Comparison of ENCODE assay signal across 22 cellular contexts in the genomic region with DNA sequence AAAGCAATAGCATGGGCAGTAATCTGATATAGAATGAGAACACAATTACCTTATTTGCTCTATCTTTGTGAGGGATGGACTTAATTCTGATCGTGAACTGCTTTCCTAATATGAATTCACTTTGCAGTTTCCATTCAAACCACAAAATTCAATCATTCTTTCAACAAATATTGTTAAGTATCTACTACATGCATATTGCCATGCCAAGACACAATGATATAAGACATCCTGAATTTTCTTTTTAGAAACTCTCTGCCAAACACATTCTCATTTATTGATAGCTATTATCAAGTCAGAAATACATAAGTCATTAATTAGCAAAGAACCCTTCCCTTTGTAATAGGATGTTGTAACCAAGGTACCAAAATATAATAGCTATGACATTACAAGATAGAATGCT.
DNase-seq lines count a peak whose midpoint lies in the region; ATAC-seq, FAIRE-seq and TF ChIP-seq lines count a peak whose summit lies in the region.
"Had no signal": no experiment of that assay in that cellular context is flagged by ENCODE, and none has a peak within 500 bp of the region (broad histone marks: within the 10 kb centered on the region; RNA-seq: fewer than 3 reads in every experiment).

No MANE protein-coding gene starts in this region.

- H3K36me3 ChIP-seq in astrocyte (ENCODE audit: insufficient read depth, low read length), result no peaks in the 10 kb centered on the region
- H3K36me3 ChIP-seq in sigmoid colon, result no peaks in the 10 kb centered on the region
- no peaks in the 10 kb centered on the region for H3K36me3 ChIP-seq in vagina

- H3K27ac Mint-ChIP-seq in astrocyte (ENCODE audit: unreplicated experiment), result no peak overlapping the region
- H3K27ac Mint-ChIP-seq: CD8-positive, alpha-beta memory T cell; HFFc6 had no signal

- H3K9me3 Mint-ChIP-seq in astrocyte (ENCODE audit: unreplicated experiment), result no peaks in the 10 kb centered on the region
- H3K9me3 Mint-ChIP-seq: HFFc6 had no signal

- no peak for TF ChIP-seq POLR2A in A549 (IDR thresholded peaks at IDR 0.05; ENCODE audit: low read length)
- TF ChIP-seq POLR2A in H54 (IDR thresholded peaks at IDR 0.05; ENCODE audit: low read depth, low read length), result no peak
- TF ChIP-seq POLR2A in sigmoid colon (IDR thresholded peaks at IDR 0.05), result no peak
- no peak for TF ChIP-seq POLR2A in vagina (IDR thresholded peaks at IDR 0.05)

- no peak overlapping the region for H3K4me2 ChIP-seq in A549
- H3K4me2 ChIP-seq in astrocyte (ENCODE audit: low read length), result no peak overlapping the region

- no peaks in the 10 kb centered on the region for H3K4me1 Mint-ChIP-seq in astrocyte (ENCODE audit: low read depth, unreplicated experiment)
- H3K4me1 Mint-ChIP-seq: CD8-positive, alpha-beta memory T cell had no signal

- intact Hi-C loops in sigmoid colon (cut with DNase I) (no loop called here), vagina (cut with DNase I) (no loop called here)

- CTCF ChIA-PET in A549 (lab: Yijun Ruan, JAX), result no interaction called here

- H3K4me1 ChIP-seq in A549 (peaks cover 3% of the 10 kb centered on the region; the same call in 1 of the 3 replicates), astrocyte (ENCODE audit: insufficient read depth, low read length) (peaks cover 19% of the 10 kb centered on the region), sigmoid colon (peaks cover 0 to 31% (median 20%) of the 10 kb centered on the region in 4 donors), vagina (peaks cover 17% of the 10 kb centered on the region)

- peak; percentile 54 for FAIRE-seq in A549 (lab: Jason Lieb, UNC)
- peak; percentile 20 for FAIRE-seq in H54 (lab: Jason Lieb, UNC)
- no peak for FAIRE-seq in astrocyte (lab: Jason Lieb, UNC)

- no peaks in the 10 kb centered on the region for H3K79me2 ChIP-seq in astrocyte (ENCODE audit: insufficient read depth, low read length)

- no peak overlapping the region for H3K9ac ChIP-seq in astrocyte (ENCODE audit: low read length)

- H3K27ac ChIP-seq in A549 (no peak overlapping the region), astrocyte (ENCODE audit: low read depth, low read length) (no peak overlapping the region), sigmoid colon (peak overlapping the region in 3 of 4 donors; percentile 55 to 77 (median 75)), vagina (no peak overlapping the region)
- H3K27ac ChIP-seq: HL-60, SK-N-MC had no signal

- DNase-seq in A549 (ENCODE audit: low read depth in 1 of 2, low spot score in 1 of 2) (no peak), H54 (ENCODE audit: insufficient read length, low spot score) (no peak), astrocyte (ENCODE audit: low read depth) (peak; percentile 28), sigmoid colon (no peak), NCI-H187 (lab: John Stamatoyannopoulos, UW) (no peak), GM20000 (ENCODE audit: low spot score) (no peak), HuH-7 (ENCODE audit: low spot score) (no peak), vagina (ENCODE audit: extremely low spot score in 2 of 2) (no peak)
- DNase-seq: 8988T; C1 segment of cervical spinal cord; CD8-positive, alpha-beta memory T cell; DMS53; EL; H7; HFFc6; MM.1S; NCI-H1092 treated with DMSO at 0.1 percent for 48 hours; NCI-H146; NCI-H2081; SHP77 had no signal

- POLR2A ChIA-PET in A549 (lab: Yijun Ruan, JAX), result no interaction called here

- H3K9me3 ChIP-seq in A549, result 0 out of 3 replicates have a peak, but pooled peaks cover 2% of the 10 kb centered on the region
- no peaks in the 10 kb centered on the region for H3K9me3 ChIP-seq in astrocyte (ENCODE audit: insufficient read depth, low read depth, low read length)
- H3K9me3 ChIP-seq in sigmoid colon, result no peaks in the 10 kb centered on the region
- H3K9me3 ChIP-seq in vagina, result no peaks in the 10 kb centered on the region

- H3K4me3 Mint-ChIP-seq in astrocyte (ENCODE audit: unreplicated experiment), result no peak overlapping the region
- H3K4me3 Mint-ChIP-seq: CD8-positive, alpha-beta memory T cell; HFFc6 had no signal

- no peak for TF ChIP-seq EP300 in A549 (IDR thresholded peaks at IDR 0.05)
- no peak for TF ChIP-seq EP300 in sigmoid colon (IDR thresholded peaks at IDR 0.05)

- no peaks in the 10 kb centered on the region for H3K27me3 Mint-ChIP-seq in astrocyte (ENCODE audit: low read depth, unreplicated experiment)
- H3K27me3 Mint-ChIP-seq: CD8-positive, alpha-beta memory T cell had no signal

- TF ChIP-seq RAD21 in A549 (conservative IDR thresholded peaks at IDR 0.05 in 1 of 2, IDR thresholded peaks at IDR 0.05 in 1 of 2), result no peak

- H2AFZ ChIP-seq in astrocyte (ENCODE audit: low read depth, low read length), result no peak overlapping the region

- no peak for TF ChIP-seq CTCF in A549 (IDR thresholded peaks at IDR 0.05)
- TF ChIP-seq CTCF in astrocyte (IDR thresholded peaks at IDR 0.05; ENCODE audit: insufficient read depth, low read depth, low read length), result no peak
- no peak for TF ChIP-seq CTCF in sigmoid colon (IDR thresholded peaks at IDR 0.05)
- no peak for TF ChIP-seq CTCF in GM20000 (IDR thresholded peaks at IDR 0.05; ENCODE audit: extremely low read depth, missing control alignments)
- no peak for TF ChIP-seq CTCF in vagina (IDR thresholded peaks at IDR 0.05)

- 80% methylated on average over 1 of the region's 1 CpG for WGBS in A549 (ENCODE audit: missing lambda C conversion rate)
- WGBS in sigmoid colon, 2 donors, result 75 to 88% methylated on average over 1 of the region's 1 CpG

- no peaks in the 10 kb centered on the region for H3K27me3 ChIP-seq in astrocyte (ENCODE audit: insufficient read depth, low read length)
- no peaks in the 10 kb centered on the region for H3K27me3 ChIP-seq in sigmoid colon
- H3K27me3 ChIP-seq in vagina, result no peaks in the 10 kb centered on the region

- no peaks in the 10 kb centered on the region for H4K20me1 ChIP-seq in astrocyte (ENCODE audit: insufficient read depth, low read length)

- no peak for ATAC-seq in A549

- H3K36me3 Mint-ChIP-seq in astrocyte (ENCODE audit: low read depth, unreplicated experiment), result no peaks in the 10 kb centered on the region
- H3K36me3 Mint-ChIP-seq: CD8-positive, alpha-beta memory T cell had no signal

- H3K4me3 ChIP-seq in A549 (no peak overlapping the region), astrocyte (ENCODE audit: insufficient read depth, low read depth, low read length) (no peak overlapping the region), sigmoid colon (no peak overlapping the region), vagina (no peak overlapping the region)
- H3K4me3 ChIP-seq: SK-N-MC had no signal

TF ChIP-seq in A549, 52 proteins besides CTCF, POLR2A, EP300 and RAD21:
- no peak for TF ChIP-seq BHLHE40 (IDR thresholded peaks at IDR 0.05; ENCODE audit: low read depth, low read length)
- no peak for TF ChIP-seq RCOR1 (IDR thresholded peaks at IDR 0.05; ENCODE audit: low read depth, low read length)
- no peak for TF ChIP-seq FOSB (CRISPR knock-in tag; IDR thresholded peaks at IDR 0.05)
- no peak for TF ChIP-seq HOXB13 (CRISPR knock-in tag; IDR thresholded peaks at IDR 0.05; ENCODE audit: low read depth)
- TF ChIP-seq CEBPB (IDR thresholded peaks at IDR 0.05), result no peak
- no peak for TF ChIP-seq KDM1A (IDR thresholded peaks at IDR 0.05; ENCODE audit: low read depth)

Comparison
In these comparisons a context has a peak if more than half of its experiments do, and no peak if none do; other contexts are left out.
1. H3K27ac ChIP-seq: peak in sigmoid colon (3 of 4); none in A549 (0 of 2), astrocyte (single experiment) and vagina (single experiment).